Comparison of ENCODE assay signal across 10 cellular contexts in genomic region chr15:23118208-23118607, GRCh38. TPM values are rescaled to one million over a fixed set of nuclear protein-coding genes. Genes with fewer than 3 reads are reported as not detected.
"Had no signal": no experiment of that assay in that cellular context is flagged by ENCODE, and none has a peak within 500 bp of the region (broad histone marks: within the 10 kb centered on the region; RNA-seq: fewer than 3 reads in every experiment).

No MANE protein-coding gene starts in this region.

- FAIRE-seq: HTR-8/SVneo had no signal

- H3K9ac ChIP-seq: KMS-11 had no signal

- H3K27ac ChIP-seq: HL-60, KMS-11 had no signal

- DNase-seq: Karpas-422, Kasumi-1, KBM-7, KG1 had no signal

- H3K4me2 ChIP-seq: KMS-11 had no signal

RNA-seq across cellular contexts. Expression of gene GOLGA6L1, which starts 18.4 kb away (rescaled TPM):
- total RNA-seq: HT-29, HT1080 had no signal
- polyA plus RNA-seq: IgD-negative memory B cell had no signal
